Comparison of ENCODE assay signal across 8 cellular contexts in the genomic region with DNA sequence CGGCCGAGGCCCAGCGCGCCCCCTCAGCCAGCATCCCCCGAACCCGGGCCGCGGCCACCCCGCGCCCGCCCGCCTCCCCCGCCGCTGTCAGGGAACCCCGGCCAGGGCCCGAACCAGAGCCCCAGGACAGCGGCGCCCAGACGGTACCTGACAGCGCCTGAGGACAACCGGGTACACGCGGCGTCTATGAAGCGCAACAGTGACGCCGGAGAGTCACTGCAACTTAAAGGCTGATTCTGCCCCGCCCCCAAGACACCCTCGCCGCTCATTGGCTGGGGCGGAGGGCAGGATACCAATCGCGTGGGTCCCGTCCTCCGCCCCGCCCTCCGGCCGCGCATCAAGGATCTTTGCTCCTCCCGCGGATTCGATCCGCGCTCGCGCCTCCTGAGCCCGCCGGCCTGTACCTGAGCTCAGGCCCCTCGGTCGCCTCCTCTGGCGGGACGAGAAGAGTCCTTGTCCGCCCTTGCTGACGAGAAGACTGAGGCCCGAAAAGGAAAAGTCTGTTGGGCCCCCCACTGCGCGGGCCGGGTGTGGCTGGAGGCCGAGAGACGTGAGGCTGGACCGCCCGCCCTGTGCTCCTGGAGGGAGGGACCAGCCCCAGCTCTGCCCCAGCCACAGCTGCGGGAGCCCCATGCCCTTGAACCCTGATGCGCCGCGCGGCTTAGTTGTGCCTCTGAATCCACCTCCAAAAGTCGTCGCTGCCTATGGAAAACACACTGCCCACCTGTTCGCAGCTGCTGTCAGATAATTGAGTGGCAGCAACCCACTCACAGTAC. TPM values are rescaled to one million over a fixed set of nuclear protein-coding genes. Genes with fewer than 3 reads are reported as not detected.
DNase-seq lines count a peak whose midpoint lies in the region; ATAC-seq and TF ChIP-seq lines count a peak whose summit lies in the region.

Gene OAT (minus strand): TSS at position 198 of the 776 bp plus-strand sequence. CDS start 6,752 bp downstream, outside the sequence.

- H3K9me3 Mint-ChIP-seq in natural killer cell treated with Interleukin-12 subunit alpha and Interleukin-12 subunit beta and Interleukin-15 and Interleukin-18, amount 100 ng/mL, for 72 hours = no peaks in the 10 kb centered on the region

- H3K36me3 ChIP-seq in H7 (replicated peaks; ENCODE audit: control insufficient read depth, insufficient read depth, low read length) = no peaks in the 10 kb centered on the region
- peaks cover 2% of the 10 kb centered on the region; the same call in 1 of the 2 replicates for H3K36me3 ChIP-seq in MG63

- H3K36me3 Mint-ChIP-seq in natural killer cell treated with Interleukin-12 subunit alpha and Interleukin-12 subunit beta and Interleukin-15 and Interleukin-18, amount 100 ng/mL, for 72 hours = no peaks in the 10 kb centered on the region

- H3K4me3 ChIP-seq in H7 (ENCODE audit: insufficient read depth, low read depth, low read length) (peak within 1 kb of the TSS; percentile 75), MG63 (peak within 1 kb of the TSS; percentile 75), fibroblast of pulmonary artery (replicated peaks; ENCODE audit: low read depth, low read length) (peak within 1 kb of the TSS; percentile 77)

- H3K27me3 ChIP-seq in H7 (ENCODE audit: control insufficient read depth, insufficient read depth, low read length) = peaks cover 2% of the 10 kb centered on the region; the same call in 1 of the 2 replicates
- H3K27me3 ChIP-seq in MG63 = peaks cover 7% of the 10 kb centered on the region

- H3K4me3 Mint-ChIP-seq in natural killer cell treated with Interleukin-12 subunit alpha and Interleukin-12 subunit beta and Interleukin-15 and Interleukin-18, amount 100 ng/mL, for 72 hours = peak within 1 kb of the TSS; percentile 80

- peak within 1 kb of the TSS; percentile 23 to 33 for H3K27ac Mint-ChIP-seq in natural killer cell treated with Interleukin-12 subunit alpha and Interleukin-12 subunit beta and Interleukin-15 and Interleukin-18, amount 100 ng/mL, for 72 hours

- ATAC-seq in natural killer cell treated with Interleukin-12 subunit alpha and Interleukin-12 subunit beta and Interleukin-15 and Interleukin-18, amount 100 ng/mL, for 72 hours = peak; percentile 96 to 98

- H3K9me3 ChIP-seq in MG63 = no peaks in the 10 kb centered on the region

- H3K4me1 Mint-ChIP-seq in natural killer cell treated with Interleukin-12 subunit alpha and Interleukin-12 subunit beta and Interleukin-15 and Interleukin-18, amount 100 ng/mL, for 72 hours (ENCODE audit: low read depth in 2 of 2) = peaks cover 3 to 13% of the 10 kb centered on the region in 2 donors

- peaks cover under 1 to 3% of the 10 kb centered on the region in 2 donors for H3K27me3 Mint-ChIP-seq in natural killer cell treated with Interleukin-12 subunit alpha and Interleukin-12 subunit beta and Interleukin-15 and Interleukin-18, amount 100 ng/mL, for 72 hours

- peak; percentile 1 for TF ChIP-seq CTCF in fibroblast of pulmonary artery (IDR thresholded peaks at IDR 0.05; ENCODE audit: low read length, missing control alignments)

- DNase-seq in ELR (ENCODE audit: low read depth) = peak; percentile 97
- DNase-seq in H7 = peak; percentile 99
- DNase-seq in MG63 = peak; percentile 95
- peak; percentile 25 for DNase-seq in SIG-M5 (lab: John Stamatoyannopoulos, UW)
- peak; percentile 98 for DNase-seq in activated effector memory CD4-positive, alpha-beta T cell treated with anti-CD3 and anti-CD28 coated beads, Interleukin-2, amount 50 U/mL, for 16 hours
- DNase-seq in fibroblast of pulmonary artery (ENCODE audit: low read depth) = peak; percentile 95
- peak; percentile 97 for DNase-seq in natural killer cell treated with Interleukin-12 subunit alpha and Interleukin-12 subunit beta and Interleukin-15 and Interleukin-18, amount 100 ng/mL, for 72 hours (ENCODE audit: low spot score)
- DNase-seq in stimulated activated naive CD4-positive, alpha-beta T cell treated with Interleukin-2 at 50 U/mL for 16 hours (lab: John Stamatoyannopoulos, UW) = peak; percentile 97

RNA-seq across cellular contexts. Expression of gene OAT, which starts in this region (rescaled TPM):
- total RNA-seq in H7 (2014; rRNA removed; shearing (Covaris generic)) = 214 and 241 TPM in 2 replicates
- 223 and 278 TPM in 2 replicates for total RNA-seq in MG63 (2014; rRNA removed; shearing (Covaris generic); ENCODE audit: low replicate concordance)
- total RNA-seq in natural killer cell treated with Interleukin-12 subunit alpha and Interleukin-12 subunit beta and Interleukin-15 and Interleukin-18, amount 100 ng/mL, for 72 hours = 10 to 100 TPM; 33.4 to 37.5 TPM

Comparison
In these comparisons a context has a peak if more than half of its experiments do, and no peak if none do; other contexts are left out.
1. Peak in every context shown above with its lines: DNase-seq, ATAC-seq and H3K4me3 ChIP-seq.
2. DNase-seq: peak in every context shown above with its lines; median percentile 99 in H7; 98 in activated effector memory CD4-positive, alpha-beta T cell treated with anti-CD3 and anti-CD28 coated beads, Interleukin-2, amount 50 U/mL, for 16 hours; 97 in ELR; 97 in natural killer cell treated with Interleukin-12 subunit alpha and Interleukin-12 subunit beta and Interleukin-15 and Interleukin-18, amount 100 ng/mL, for 72 hours; 97 in stimulated activated naive CD4-positive, alpha-beta T cell treated with Interleukin-2 at 50 U/mL for 16 hours; 95 in MG63; 95 in fibroblast of pulmonary artery; 25 in SIG-M5.